ENCODE assay signal across 1 cellular context in the genomic region with DNA sequence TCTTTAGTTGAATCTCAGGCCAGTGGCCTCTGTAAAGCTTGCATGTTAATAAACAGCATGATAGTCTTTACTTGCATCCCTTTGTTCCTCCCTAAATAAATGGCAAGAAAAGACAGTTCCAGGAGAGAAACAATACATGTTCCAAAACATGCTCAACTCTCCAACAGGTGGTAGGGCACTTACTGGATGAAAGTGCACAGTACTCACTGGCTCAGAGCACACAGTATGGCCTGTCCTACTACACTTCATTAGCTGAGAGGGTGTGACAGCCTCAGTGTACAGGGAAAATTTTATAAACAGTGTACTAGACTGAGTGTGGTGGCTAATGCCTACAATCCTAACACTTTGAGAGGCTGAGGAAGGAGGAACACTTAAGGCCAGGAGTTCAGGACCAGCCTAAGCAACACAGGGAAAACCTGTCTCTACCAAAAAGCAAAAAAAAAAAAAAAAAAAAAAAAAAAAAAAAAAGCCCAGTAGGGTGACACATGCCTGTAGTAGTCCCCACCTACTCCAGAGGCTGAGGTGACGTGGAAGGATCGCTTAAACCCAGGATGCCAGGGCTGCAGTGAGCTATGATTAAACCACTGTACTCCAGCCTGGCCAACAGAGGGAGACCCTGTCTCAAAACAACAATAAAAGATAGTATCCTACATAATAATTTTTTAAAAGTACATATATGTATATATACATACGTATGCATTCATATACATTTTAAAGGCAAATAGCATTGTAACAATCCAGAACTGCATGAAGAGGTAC.
TF ChIP-seq lines count a peak whose summit lies in the region.

No MANE protein-coding gene starts in this region.

TF ChIP-seq in A549, 52 proteins besides CTCF, POLR2A, EP300 and RAD21 (continued from another document):
- TF ChIP-seq, protein P1, sequence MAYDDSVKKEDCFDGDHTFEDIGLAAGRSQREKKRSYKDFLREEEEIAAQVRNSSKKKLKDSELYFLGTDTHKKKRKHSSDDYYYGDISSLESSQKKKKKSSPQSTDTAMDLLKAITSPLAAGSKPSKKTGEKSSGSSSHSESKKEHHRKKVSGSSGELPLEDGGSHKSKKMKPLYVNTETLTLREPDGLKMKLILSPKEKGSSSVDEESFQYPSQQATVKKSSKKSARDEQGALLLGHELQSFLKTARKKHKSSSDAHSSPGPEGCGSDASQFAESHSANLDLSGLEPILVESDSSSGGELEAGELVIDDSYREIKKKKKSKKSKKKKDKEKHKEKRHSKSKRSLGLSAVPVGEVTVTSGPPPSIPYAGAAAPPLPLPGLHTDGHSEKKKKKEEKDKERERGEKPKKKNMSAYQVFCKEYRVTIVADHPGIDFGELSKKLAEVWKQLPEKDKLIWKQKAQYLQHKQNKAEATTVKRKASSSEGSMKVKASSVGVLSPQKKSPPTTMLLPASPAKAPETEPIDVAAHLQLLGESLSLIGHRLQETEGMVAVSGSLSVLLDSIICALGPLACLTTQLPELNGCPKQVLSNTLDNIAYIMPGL (CRISPR knock-in tag; IDR thresholded peaks at IDR 0.05; ENCODE audit: borderline replicate concordance), result no peak
- TF ChIP-seq FOSB (CRISPR knock-in tag; IDR thresholded peaks at IDR 0.05), result no peak
- no peak for TF ChIP-seq KDM1A (IDR thresholded peaks at IDR 0.05; ENCODE audit: low read depth)
- no peak for TF ChIP-seq JUNB (IDR thresholded peaks at IDR 0.05)
- TF ChIP-seq HOXA7 (CRISPR knock-in tag; IDR thresholded peaks at IDR 0.05), result no peak
- no peak for TF ChIP-seq ZFP36 (IDR thresholded peaks at IDR 0.05; ENCODE audit: borderline replicate concordance, partially characterized antibody)
